ENCODE assay signal across 8 cellular contexts in genomic region chr13:67416047-67416925, GRCh38.
DNase-seq lines count a peak whose midpoint lies in the region; ATAC-seq, FAIRE-seq and TF ChIP-seq lines count a peak whose summit lies in the region.

No MANE protein-coding gene starts in this region.

- H3F3A ChIP-seq in SK-N-SH (replicated peaks; ENCODE audit: insufficient read depth): no peaks in the 10 kb centered on the region

- no peaks in the 10 kb centered on the region for H3K9me1 ChIP-seq in keratinocyte (ENCODE audit: control insufficient read depth, extremely low read depth, insufficient read depth, low read length)

- H3K79me2 ChIP-seq in SK-N-SH (ENCODE audit: insufficient read depth) (no peaks in the 10 kb centered on the region), keratinocyte (ENCODE audit: control insufficient read depth, insufficient read depth, low read length) (no peaks in the 10 kb centered on the region)

- TF ChIP-seq EP300 in SK-N-SH (IDR thresholded peaks at IDR 0.05; ENCODE audit: borderline replicate concordance in 1 of 2, low read depth in 1 of 2, low read length in 1 of 2): no peak

- POLR2A ChIA-PET in SK-N-SH (lab: Yijun Ruan, JAX): no interaction called here

- H4K20me1 ChIP-seq in SK-N-SH (ENCODE audit: insufficient read depth) (no peaks in the 10 kb centered on the region), keratinocyte (ENCODE audit: control insufficient read depth, extremely low read depth, insufficient read depth, low read length) (no peaks in the 10 kb centered on the region)

- intact Hi-C loops in esophagus squamous epithelium (cut with DNase I): no loop called here

- in situ Hi-C loops in GM13977 (cut with MboI; ENCODE audit: low pct_unique_long_range_greater_than_20kb, low sequenced_read_pairs, unreplicated experiment): no loop called here

- H3K36me3 ChIP-seq in SK-N-SH (replicated peaks in 1 of 2; ENCODE audit: control insufficient read depth in 1 of 2, insufficient read depth in 2 of 2, low read length in 1 of 2): no peaks in the 10 kb centered on the region
- H3K36me3 ChIP-seq in keratinocyte (ENCODE audit: control insufficient read depth in 2 of 2, extremely low read depth in 1 of 2, insufficient read depth in 2 of 2, low read length in 2 of 2): no peaks in the 10 kb centered on the region
- H3K36me3 ChIP-seq in esophagus squamous epithelium: no peaks in the 10 kb centered on the region

- H3K4me2 ChIP-seq in SK-N-SH (no peak overlapping the region), keratinocyte (ENCODE audit: control insufficient read depth, extremely low read depth, insufficient read depth, low read depth, low read length) (no peak overlapping the region)

- H3K9ac ChIP-seq in SK-N-SH (no peak overlapping the region), keratinocyte (ENCODE audit: control insufficient read depth, extremely low read depth, insufficient read depth, low read length) (no peak overlapping the region)

- dilution Hi-C loops in keratinocyte (cut with MboI; ENCODE audit: extremely low pct_ligation_motif_present, low sequenced_read_pairs): no loop called here

- DNase-seq in GM13977 (ENCODE audit: low spot score) (no peak), SK-N-SH (peak; percentile 32), keratinocyte (ENCODE audit: low read depth, low spot score) (no peak), esophagus squamous epithelium (lab: John Stamatoyannopoulos, UW) (no peak), NCI-H226 (no peak), ureter (ENCODE audit: low spot score) (no peak), DMS153 treated with DMSO at 0.1 percent for 48 hours (lab: John Stamatoyannopoulos, UW; ENCODE audit: unreplicated experiment) (no peak)

- H3K4me3 ChIP-seq in SK-N-SH (ENCODE audit: low read depth in 2 of 2, low read length in 1 of 2): no peak overlapping the region; a peak in 1 of 4 replicates
- no peak overlapping the region for H3K4me3 ChIP-seq in keratinocyte (ENCODE audit: control insufficient read depth in 2 of 3, extremely low read depth in 1 of 3, insufficient read depth in 2 of 3, low read depth in 1 of 3, low read length in 3 of 3)
- H3K4me3 ChIP-seq in esophagus squamous epithelium: no peak overlapping the region

- H2AFZ ChIP-seq in SK-N-SH (ENCODE audit: low read depth) (no peak overlapping the region), keratinocyte (ENCODE audit: control insufficient read depth, low read length) (no peak overlapping the region)

- H3K9me3 ChIP-seq in SK-N-SH (no peaks in the 10 kb centered on the region; the same call in 1 of the 2 replicates), keratinocyte (ENCODE audit: control insufficient read depth, low read depth, low read length) (no peaks in the 10 kb centered on the region), esophagus squamous epithelium (no peaks in the 10 kb centered on the region)

- FAIRE-seq in keratinocyte (lab: Jason Lieb, UNC): no peak

- no peak for TF ChIP-seq POLR2A in esophagus squamous epithelium (IDR thresholded peaks at IDR 0.05)

- ATAC-seq in HG02852 (IDR thresholded peaks at IDR 0.05; ENCODE audit: unreplicated experiment): peak; percentile 69

- no peaks in the 10 kb centered on the region for H3K4me1 ChIP-seq in SK-N-SH (ENCODE audit: control insufficient read depth in 1 of 2, insufficient read depth in 2 of 2, low read depth in 1 of 2, low read length in 1 of 2)
- no peaks in the 10 kb centered on the region for H3K4me1 ChIP-seq in keratinocyte (ENCODE audit: control insufficient read depth, extremely low read depth, insufficient read depth, low read length)
- no peaks in the 10 kb centered on the region for H3K4me1 ChIP-seq in esophagus squamous epithelium

- no peaks in the 10 kb centered on the region for H3K27me3 ChIP-seq in SK-N-SH (ENCODE audit: insufficient read depth)
- H3K27me3 ChIP-seq in keratinocyte (ENCODE audit: control insufficient read depth, extremely low read depth, insufficient read depth, low read length): no peaks in the 10 kb centered on the region
- H3K27me3 ChIP-seq in esophagus squamous epithelium: no peaks in the 10 kb centered on the region

- TF ChIP-seq RAD21 in SK-N-SH (IDR thresholded peaks at IDR 0.05; ENCODE audit: low read length): peak; percentile 64

- no peaks in the 10 kb centered on the region for H3K9me2 ChIP-seq in SK-N-SH

- CTCF ChIA-PET in SK-N-SH (lab: Yijun Ruan, JAX): interaction anchor here (0.6 to 1.1 kb wide), 2 partner anchors 50 to 184 kb away, joined by 3 read pairs; no protein-coding TSS in a partner anchor

- WGBS in SK-N-SH (ENCODE audit: low lambda C conversion rate): 67% methylated on average over 9 of the region's 9 CpGs
- WGBS in esophagus squamous epithelium, 2 donors: 74 to 76% methylated on average over 5 to 7 of the region's 9 CpGs

- H3K27ac ChIP-seq in SK-N-SH (ENCODE audit: low read depth in 2 of 2, low read length in 1 of 2) (no peak overlapping the region), keratinocyte (ENCODE audit: control insufficient read depth, insufficient read depth, low read length) (no peak overlapping the region), esophagus squamous epithelium (no peak overlapping the region)

- TF ChIP-seq CTCF in GM13977 (IDR thresholded peaks at IDR 0.05; ENCODE audit: extremely low read depth, insufficient read depth, missing control alignments) (peak; percentile 54), SK-N-SH (IDR thresholded peaks at IDR 0.05) (peak; percentile 71), keratinocyte (optimal IDR thresholded peaks at IDR 0.05 in 1 of 3, IDR thresholded peaks at IDR 0.05 in 1 of 3, conservative IDR thresholded peaks at IDR 0.05 in 1 of 3; ENCODE audit: extremely low read depth in 1 of 3, insufficient read depth in 2 of 3, low read length in 3 of 3) (peak in 2 of 3 experiments; percentile 21 to 27), esophagus squamous epithelium (IDR thresholded peaks at IDR 0.05) (no peak)

TF ChIP-seq in SK-N-SH, 30 proteins besides CTCF, POLR2A, EP300 and RAD21:
- TF ChIP-seq IRF3 (IDR thresholded peaks at IDR 0.05; ENCODE audit: low read depth, low read length) (no peak), SMC3 (IDR thresholded peaks at IDR 0.05; ENCODE audit: low read depth, low read length) (0 out of 2 replicates have a peak, but pooled peaks have one; percentile 23), MEF2A (IDR thresholded peaks at IDR 0.05; ENCODE audit: borderline replicate concordance, low read depth) (no peak)
TF ChIP-seq in SK-N-SH: peak in this region for 1.

Comparison
In these comparisons a context has a peak if more than half of its experiments do, and no peak if none do; other contexts are left out.
1. CTCF ChIP-seq: peak in GM13977 (single experiment), SK-N-SH (single experiment) and keratinocyte (2 of 3); none in esophagus squamous epithelium (0 of 6).